ENCODE assay signal across 8 cellular contexts in the genomic region with DNA sequence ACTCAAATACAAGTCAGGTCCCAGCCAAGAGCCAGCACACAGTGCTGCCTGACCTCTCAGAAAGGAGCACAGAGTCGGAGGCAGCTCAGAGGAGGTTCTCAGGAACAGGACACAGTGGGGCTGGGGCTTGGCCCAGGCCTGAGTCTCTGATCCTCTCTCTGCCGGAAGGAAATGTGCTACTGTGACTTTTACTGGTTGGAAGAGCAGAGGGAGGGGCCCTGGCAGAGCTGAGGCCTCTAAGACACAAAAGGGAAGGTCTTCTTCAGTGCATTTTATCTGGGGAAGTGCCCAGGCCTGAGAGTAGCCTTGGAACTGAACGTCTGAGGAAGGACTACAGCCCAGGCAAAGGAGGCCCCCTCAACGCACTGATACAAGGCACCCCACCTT. TPM values are rescaled to one million over a fixed set of nuclear protein-coding genes. Genes with fewer than 3 reads are reported as not detected.
DNase-seq lines count a peak whose midpoint lies in the region; ATAC-seq and TF ChIP-seq lines count a peak whose summit lies in the region.

No MANE protein-coding gene starts in this region.

- 43% methylated on average over 4 of the region's 4 CpGs for WGBS in mammary epithelial cell (ENCODE audit: low coverage, missing lambda C conversion rate)

- peak; percentile 63 for ATAC-seq in CD4-positive, alpha-beta T cell (ENCODE audit: poor library complexity)
- ATAC-seq in GM21447 (IDR thresholded peaks at IDR 0.05; ENCODE audit: unreplicated experiment) (peak; percentile 35), HG03378 (IDR thresholded peaks at IDR 0.05; ENCODE audit: unreplicated experiment) (no peak), HG03159 (IDR thresholded peaks at IDR 0.05; ENCODE audit: unreplicated experiment) (no peak)

- peaks cover 0 to 31% (median 0%) of the 10 kb centered on the region in 3 donors for H3K36me3 ChIP-seq in Peyer's patch
- H3K36me3 ChIP-seq in mammary epithelial cell (ENCODE audit: insufficient read depth, low read length): no peaks in the 10 kb centered on the region
- peaks cover 10 to 17% of the 10 kb centered on the region in 2 donors for H3K36me3 ChIP-seq in muscle layer of duodenum (ENCODE audit: control insufficient read depth in 1 of 2, insufficient read depth in 2 of 2, low read length in 2 of 2)

- H3K4me3 ChIP-seq in Peyer's patch (peak overlapping the region in 3 of 4 donors; percentile 9 to 26 (median 12)), mammary epithelial cell (replicated peaks in 1 of 3; ENCODE audit: insufficient read depth in 1 of 3, low read depth in 2 of 3, low read length in 3 of 3) (no peak overlapping the region), muscle layer of duodenum (ENCODE audit: low read depth in 1 of 2, low read length in 2 of 2) (peak overlapping the region; percentile 13 to 33)

- H3K9me3 Mint-ChIP-seq in CD4-positive, alpha-beta T cell: no peaks in the 10 kb centered on the region

- H3K27me3 ChIP-seq in CD4-positive, alpha-beta T cell (ENCODE audit: control insufficient read depth, insufficient read depth, low read length): no peaks in the 10 kb centered on the region
- H3K27me3 ChIP-seq in Peyer's patch (no peaks in the 10 kb centered on the region), mammary epithelial cell (ENCODE audit: insufficient read depth, low read length) (no peaks in the 10 kb centered on the region), muscle layer of duodenum (ENCODE audit: low read depth, low read length) (no peaks in the 10 kb centered on the region)

- peak overlapping the region; percentile 74 for H3K27ac ChIP-seq in CD4-positive, alpha-beta T cell (ENCODE audit: low read depth, low read length)
- peak overlapping the region; percentile 83 to 89 (median 87) for H3K27ac ChIP-seq in Peyer's patch
- H3K27ac ChIP-seq in mammary epithelial cell (ENCODE audit: insufficient read depth, low read depth, low read length): peak overlapping the region; percentile 34
- peak overlapping the region; percentile 58 for H3K27ac ChIP-seq in muscle layer of duodenum (ENCODE audit: low read length)

- CTCF ChIA-PET in CD4-positive, alpha-beta T cell (lab: Charles Lee): interaction anchor here (7.9 kb wide), 1 partner anchor 15 kb away, joined by 59 read pairs; the partner anchor contains the start of gene CASTOR1
- CTCF ChIA-PET in mammary epithelial cell (lab: Charles Lee; ENCODE audit: low non-redundant PET): no interaction called here

- peak overlapping the region; percentile 83 for H3K27ac Mint-ChIP-seq in CD4-positive, alpha-beta T cell

- no peaks in the 10 kb centered on the region for H3K27me3 Mint-ChIP-seq in CD4-positive, alpha-beta T cell

- peaks cover 97% of the 10 kb centered on the region for H3K4me1 Mint-ChIP-seq in CD4-positive, alpha-beta T cell (ENCODE audit: low read depth)

- H4K20me1 ChIP-seq in mammary epithelial cell (ENCODE audit: insufficient read depth, low read length): no peaks in the 10 kb centered on the region

- H3K4me2 ChIP-seq in mammary epithelial cell (ENCODE audit: insufficient read depth, low read depth, low read length): peak overlapping the region; percentile 0

- H3K4me1 ChIP-seq in Peyer's patch (peaks cover 10 to 93% (median 80%) of the 10 kb centered on the region in 4 donors), mammary epithelial cell (ENCODE audit: insufficient read depth, low read length) (peaks cover 88% of the 10 kb centered on the region), muscle layer of duodenum (ENCODE audit: control insufficient read depth in 1 of 2, insufficient read depth in 2 of 2, low read length in 2 of 2) (peaks cover 64 to 91% of the 10 kb centered on the region in 2 donors)

- TF ChIP-seq CTCF in CD4-positive, alpha-beta T cell (IDR thresholded peaks at IDR 0.05): no peak
- no peak for TF ChIP-seq CTCF in Peyer's patch (IDR thresholded peaks at IDR 0.05)
- no peak for TF ChIP-seq CTCF in mammary epithelial cell (conservative IDR thresholded peaks at IDR 0.05 in 1 of 2, IDR thresholded peaks at IDR 0.05 in 1 of 2; ENCODE audit: extremely low read depth in 1 of 2, insufficient read depth in 1 of 2, low read depth in 1 of 2, low read length in 2 of 2)

- H3K4me3 Mint-ChIP-seq in CD4-positive, alpha-beta T cell: peak overlapping the region; percentile 49

- in situ Hi-C loops in mammary epithelial cell (cut with MboI; ENCODE audit: low sequenced_read_pairs in 2 of 2): no loop called here

- TF ChIP-seq POLR2A in Peyer's patch (IDR thresholded peaks at IDR 0.05): peak; percentile 42 to 44

- H3K9ac ChIP-seq in mammary epithelial cell (ENCODE audit: insufficient read depth, low read length): no peak overlapping the region

- H3K36me3 Mint-ChIP-seq in CD4-positive, alpha-beta T cell (ENCODE audit: low read depth): peaks cover 47% of the 10 kb centered on the region

- DNase-seq in CD4-positive, alpha-beta T cell: peak in 8 of 10 experiments; percentile 29 to 60 (median 50)
- DNase-seq in Peyer's patch: peak; percentile 65 to 91 (median 85)
- DNase-seq in mammary epithelial cell: no peak
- no peak for DNase-seq in NCI-H2107 (lab: John Stamatoyannopoulos, UW)

- intact Hi-C loops in CD4-positive, alpha-beta T cell (cut with DNase I, micrococcal nuclease): loop anchor here (1.0 to 5.0 kb wide), 3 partner anchors 9 to 132 kb away; no protein-coding TSS in a partner anchor
- intact Hi-C loops in mammary epithelial cell (cut with micrococcal nuclease): loop anchor here (2.0 kb wide), 1 partner anchor 17 kb away; the partner anchor contains the start of gene CASTOR1

- H3K9me3 ChIP-seq in CD4-positive, alpha-beta T cell (ENCODE audit: control insufficient read depth, low read length): no peaks in the 10 kb centered on the region
- no peaks in the 10 kb centered on the region for H3K9me3 ChIP-seq in Peyer's patch
- H3K9me3 ChIP-seq in mammary epithelial cell (replicated peaks; ENCODE audit: insufficient read depth, low read length): no peaks in the 10 kb centered on the region
- no peaks in the 10 kb centered on the region for H3K9me3 ChIP-seq in muscle layer of duodenum (ENCODE audit: control insufficient read depth in 1 of 2, low read length in 2 of 2)

- peaks cover 73% of the 10 kb centered on the region for H3K79me2 ChIP-seq in mammary epithelial cell (ENCODE audit: insufficient read depth, low read length)

- no TSS peak for BruUV-seq in mammary epithelial cell (replicated peaks; lab: Mats Ljungman, UMichigan)

- H2AFZ ChIP-seq in mammary epithelial cell (ENCODE audit: low read depth, low read length): no peak overlapping the region

- dilution Hi-C loops in mammary epithelial cell (cut with HindIII; ENCODE audit: low sequenced_read_pairs): no loop called here

- POLR2A ChIA-PET in CD4-positive, alpha-beta T cell (lab: Charles Lee): interaction anchor here (0.9 to 11.8 kb wide), 14 partner anchors 8 to 702 kb away, joined by 3 to 290 read pairs (median 8); partner anchors contain the start of genes CASTOR1, CCDC157, NF2 and SF3A1

RNA-seq across cellular contexts. Expression of gene CASTOR1, which starts 16.2 kb away (rescaled TPM):
- total RNA-seq in CD4-positive, alpha-beta T cell: 1 to 10 TPM; 7.9 to 8.8 TPM
- total RNA-seq in Peyer's patch: 10 to 100 TPM in 1 of 4 donors, 1 to 10 TPM in 3; 1.8 to 11.6 (median 6.0) TPM
- 1 to 10 TPM; 8.7 to 9.7 TPM for total RNA-seq in mammary epithelial cell
- 6.3 TPM for polyA plus RNA-seq in mammary epithelial cell
- polyA minus RNA-seq in mammary epithelial cell: 9.4 TPM

RNA-seq across cellular contexts. Expression of gene TBC1D10A, which starts 21.2 kb away (rescaled TPM):
- 10 to 100 TPM; 38.9 to 41.8 TPM for total RNA-seq in CD4-positive, alpha-beta T cell
- total RNA-seq in Peyer's patch: 10 to 100 TPM; 18.4 to 25.9 (median 20.8) TPM
- 10 to 100 TPM; 25.7 to 27.5 TPM for total RNA-seq in mammary epithelial cell
- 15.3 TPM for polyA plus RNA-seq in mammary epithelial cell
- 22.8 TPM for polyA minus RNA-seq in mammary epithelial cell

RNA-seq across cellular contexts. Expression of gene OSM, which starts 38.9 kb away (rescaled TPM):
- 10 to 100 TPM; 13.9 to 16.7 TPM for total RNA-seq in CD4-positive, alpha-beta T cell
- total RNA-seq in Peyer's patch: not detected
- not detected for total RNA-seq in mammary epithelial cell
- not detected for polyA plus RNA-seq in mammary epithelial cell
- polyA minus RNA-seq in mammary epithelial cell: not detected

RNA-seq across cellular contexts. Expression of gene SF3A1, which starts 51.2 kb away (rescaled TPM):
- 100 to 1,000 TPM; 335 to 388 TPM for total RNA-seq in CD4-positive, alpha-beta T cell
- total RNA-seq in Peyer's patch (100 to 1,000 TPM in 3 of 4 donors, 10 to 100 TPM in 1; 90.4 to 182 (median 160) TPM), mammary epithelial cell (100 to 1,000 TPM in 1 of 2 donors, 10 to 100 TPM in 1; 45.0 to 163 TPM)
- polyA plus RNA-seq in mammary epithelial cell: 45.2 TPM
- polyA minus RNA-seq in mammary epithelial cell: 645 TPM

RNA-seq across cellular contexts. Expression of gene CCDC157, which starts 51.3 kb away (rescaled TPM):
- 10 to 100 TPM in 1 of 2 experiments, 1 to 10 TPM in 1; 8.3 to 10.1 TPM for total RNA-seq in CD4-positive, alpha-beta T cell
- total RNA-seq in Peyer's patch (1 to 10 TPM; 3.5 to 8.8 (median 6.9) TPM), mammary epithelial cell (1 to 10 TPM; 1.9 to 3.2 TPM)
- 1.6 TPM for polyA plus RNA-seq in mammary epithelial cell
- 1.9 TPM for polyA minus RNA-seq in mammary epithelial cell

Comparison
In these comparisons a context has a peak if more than half of its experiments do, and no peak if none do; other contexts are left out.
1. ATAC-seq: peak in CD4-positive, alpha-beta T cell (single experiment) and GM21447 (single experiment); none in HG03378 (single experiment) and HG03159 (single experiment).
2. DNase-seq: peak in CD4-positive, alpha-beta T cell (8 of 10) and Peyer's patch (3 of 3); none in mammary epithelial cell (single experiment) and NCI-H2107 (single experiment).
3. H3K27ac ChIP-seq: peak in every context shown above with its lines; median percentile 87 in Peyer's patch; 74 in CD4-positive, alpha-beta T cell; 58 in muscle layer of duodenum; 34 in mammary epithelial cell.
4. H3K4me3 ChIP-seq: peak in Peyer's patch (3 of 4) and muscle layer of duodenum (2 of 2); none in mammary epithelial cell (0 of 3).
5. RNA of gene OSM, which starts 38.9 kb away (total RNA-seq): 13.9 to 16.7 TPM in CD4-positive, alpha-beta T cell; not detected in mammary epithelial cell and not detected in Peyer's patch; every median in the first group is over 10 times any median in the second.